Comparison of ENCODE assay signal across 8 cellular contexts in the genomic region with DNA sequence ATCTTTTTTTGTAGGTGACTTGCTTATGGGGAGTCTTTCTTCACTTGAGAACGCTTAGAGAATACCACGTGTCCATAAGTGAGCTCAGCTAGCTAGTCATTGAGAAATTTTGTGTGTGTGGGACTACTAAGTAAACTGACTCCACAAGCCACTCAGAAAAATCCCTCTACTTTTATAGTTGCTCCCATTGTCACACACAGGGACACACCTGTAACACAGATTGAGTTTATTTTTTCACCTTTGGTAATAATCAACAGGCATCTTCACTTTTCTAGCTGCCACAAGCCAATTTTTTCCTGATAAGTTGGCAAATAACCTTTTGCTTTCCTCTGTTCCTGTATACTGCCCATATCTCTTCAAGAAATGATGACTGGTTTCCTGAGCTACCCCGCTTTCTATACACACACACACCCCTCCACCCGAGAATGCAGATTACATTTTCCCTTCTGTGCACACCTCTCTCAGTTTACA. TPM values are rescaled to one million over a fixed set of nuclear protein-coding genes. Genes with fewer than 3 reads are reported as not detected.
DNase-seq lines count a peak whose midpoint lies in the region; ATAC-seq and TF ChIP-seq lines count a peak whose summit lies in the region.

No MANE protein-coding gene starts in this region.

- peaks cover 6 to 34% of the 10 kb centered on the region in 2 donors for H3K36me3 Mint-ChIP-seq in CD4-positive, alpha-beta memory T cell

- peaks cover 86% of the 10 kb centered on the region for H3K79me2 ChIP-seq in SU-DHL-6 (ENCODE audit: insufficient read depth, low read length)

- H3F3A ChIP-seq in SU-DHL-6 (ENCODE audit: insufficient read depth) = peaks cover 14% of the 10 kb centered on the region

- no peak overlapping the region for H3K27ac ChIP-seq in CD4-positive, alpha-beta memory T cell (ENCODE audit: low read depth, low read length)
- H3K27ac ChIP-seq in HEK293 (ENCODE audit: extremely low read depth, low read depth, low read length) = no peak overlapping the region
- no peak overlapping the region for H3K27ac ChIP-seq in SU-DHL-6 (ENCODE audit: low read depth, low read length)
- H3K27ac ChIP-seq in neutrophil = peak overlapping the region; percentile 46

- no peaks in the 10 kb centered on the region for H3K27me3 Mint-ChIP-seq in CD4-positive, alpha-beta memory T cell

- POLR2A ChIA-PET in CD4-positive, alpha-beta memory T cell (lab: Charles Lee; ENCODE audit: partially characterized antibody) = interaction anchor here (1.3 to 6.8 kb wide), 2 partner anchors 14 to 133 kb away, joined by 4 to 74 read pairs; a partner anchor contains a TSS
- POLR2A ChIA-PET in HEK293 (lab: Yijun Ruan, JAX) = no interaction called here

- peak; percentile 51 for TF ChIP-seq POLR2A in erythroblast (IDR thresholded peaks at IDR 0.05; ENCODE audit: low read length)

- peak overlapping the region; percentile 44 to 93 for H3K4me3 ChIP-seq in CD4-positive, alpha-beta memory T cell (ENCODE audit: low read length in 2 of 2)
- H3K4me3 ChIP-seq in HEK293 (ENCODE audit: low read depth, low read length) (peak overlapping the region; percentile 87), SU-DHL-6 (ENCODE audit: insufficient read depth, low read length, poor library complexity, severe bottlenecking) (peak overlapping the region; percentile 90), neutrophil (ENCODE audit: low read depth in 1 of 2, low read length in 1 of 2) (peak overlapping the region; percentile 9 to 71)

- H3K9me2 ChIP-seq in SU-DHL-6 (replicated peaks; ENCODE audit: insufficient read depth, low read length) = no peaks in the 10 kb centered on the region

- H3K9me3 Mint-ChIP-seq in CD4-positive, alpha-beta memory T cell = peaks cover 0 to 4% (median 0%) of the 10 kb centered on the region in 8 donors

- H3K9me3 ChIP-seq in CD4-positive, alpha-beta memory T cell (ENCODE audit: control insufficient read depth in 1 of 2, low read length in 2 of 2) = no peaks in the 10 kb centered on the region
- H3K9me3 ChIP-seq in HEK293 (ENCODE audit: control insufficient read depth, insufficient read depth, low read depth, low read length) (no peaks in the 10 kb centered on the region), SU-DHL-6 (ENCODE audit: insufficient read depth, low read length) (no peaks in the 10 kb centered on the region), neutrophil (no peaks in the 10 kb centered on the region)

- no peak overlapping the region for H2AFZ ChIP-seq in SU-DHL-6 (ENCODE audit: low read depth, low read length, severe bottlenecking)

- no peaks in the 10 kb centered on the region for H3K27me3 ChIP-seq in CD4-positive, alpha-beta memory T cell (ENCODE audit: insufficient read depth, low read length)
- H3K27me3 ChIP-seq in SU-DHL-6 (ENCODE audit: low read length) (no peaks in the 10 kb centered on the region), neutrophil (no peaks in the 10 kb centered on the region)

- peaks cover 45 to 71% (median 56%) of the 10 kb centered on the region in 4 donors for H3K4me1 Mint-ChIP-seq in CD4-positive, alpha-beta memory T cell

- TF ChIP-seq CTCF in HEK293 (tag by site-specific recombination; IDR thresholded peaks at IDR 0.05) (no peak), SU-DHL-6 (IDR thresholded peaks at IDR 0.05; ENCODE audit: insufficient read depth, low read length, poor library complexity, severe bottlenecking) (no peak), neutrophil (IDR thresholded peaks at IDR 0.05) (no peak)

- H3K4me2 ChIP-seq in SU-DHL-6 (ENCODE audit: low read depth, low read length, poor library complexity, severe bottlenecking) = peak overlapping the region; percentile 99

- CTCF ChIA-PET in CD4-positive, alpha-beta memory T cell (lab: Charles Lee; ENCODE audit: partially characterized antibody) = interaction anchor here (1.9 to 2.4 kb wide), 3 partner anchors 16 to 83 kb away, joined by 5 to 7 read pairs (median 7); no protein-coding TSS in a partner anchor
- CTCF ChIA-PET in HEK293 (lab: Yijun Ruan, JAX) = interaction anchor here (0.7 to 1.4 kb wide), 5 partner anchors 80 to 344 kb away, joined by 3 to 5 read pairs (median 3); no protein-coding TSS in a partner anchor

- peaks cover 66% of the 10 kb centered on the region for H3K4me1 ChIP-seq in CD4-positive, alpha-beta memory T cell (ENCODE audit: insufficient read depth, low read length)
- H3K4me1 ChIP-seq in HEK293 (ENCODE audit: control insufficient read depth, insufficient read depth, low read length) (no peaks in the 10 kb centered on the region), neutrophil (ENCODE audit: control insufficient read depth in 1 of 2, insufficient read depth in 1 of 2, low read depth in 1 of 2, low read length in 1 of 2) (peaks cover 53 to 54% of the 10 kb centered on the region in 2 experiments)

- intact Hi-C loops in CD4-positive, alpha-beta memory T cell (cut with micrococcal nuclease) = loop anchor here (1.0 to 10.0 kb wide), 3 partner anchors 8 to 792 kb away; a partner anchor contains a TSS

- ATAC-seq in GM19452 (IDR thresholded peaks at IDR 0.05; ENCODE audit: unreplicated experiment) = no peak

- no peak for DNase-seq in CD4-positive, alpha-beta memory T cell
- DNase-seq in erythroblast (lab: John Stamatoyannopoulos, UW) (peak; percentile 62 to 73), NCI-H2227 treated with DMSO at 0.1 percent for 48 hours (lab: John Stamatoyannopoulos, UW) (no peak)
- DNase-seq in activated CD8-positive, alpha-beta memory T cell treated with anti-CD3 and anti-CD28 coated beads, Interleukin-2, amount 50 U/mL, for 4 hours = no peak

- peak overlapping the region in 6 of 7 donors; percentile 3 to 82 (median 23) for H3K27ac Mint-ChIP-seq in CD4-positive, alpha-beta memory T cell

- peaks cover 59% of the 10 kb centered on the region for H4K20me1 ChIP-seq in SU-DHL-6 (ENCODE audit: low read depth, low read length)

- H3K36me3 ChIP-seq in CD4-positive, alpha-beta memory T cell (ENCODE audit: insufficient read depth, low read length) = no peaks in the 10 kb centered on the region
- H3K36me3 ChIP-seq in HEK293 (ENCODE audit: control insufficient read depth in 2 of 2, insufficient read depth in 1 of 2, low read length in 2 of 2) (peaks cover 0 to 24% of the 10 kb centered on the region in 2 experiments; a peak in 1 of 3 replicates), SU-DHL-6 (ENCODE audit: low read length) (peaks cover 27% of the 10 kb centered on the region), neutrophil (no peaks in the 10 kb centered on the region)

- peak overlapping the region; percentile 94 for H3K9ac ChIP-seq in SU-DHL-6 (ENCODE audit: low read length)

- peak overlapping the region; percentile 82 to 98 (median 88) for H3K4me3 Mint-ChIP-seq in CD4-positive, alpha-beta memory T cell

TF ChIP-seq in HEK293, 187 proteins besides CTCF, POLR2A, EP300 and RAD21 (continues in another document):
- peak; percentile 6; the same call in 1 of the 2 replicates for TF ChIP-seq ZNF664 (tag by site-specific recombination; IDR thresholded peaks at IDR 0.05)
- 0 out of 2 replicates have a peak, but pooled peaks have one; percentile 25 for TF ChIP-seq SCRT1 (tag by site-specific recombination; IDR thresholded peaks at IDR 0.05; ENCODE audit: borderline replicate concordance)
- 0 out of 2 replicates have a peak, but pooled peaks have one; percentile 17 for TF ChIP-seq ZBTB17 (tag by site-specific recombination; IDR thresholded peaks at IDR 0.05)
- TF ChIP-seq, protein P1, sequence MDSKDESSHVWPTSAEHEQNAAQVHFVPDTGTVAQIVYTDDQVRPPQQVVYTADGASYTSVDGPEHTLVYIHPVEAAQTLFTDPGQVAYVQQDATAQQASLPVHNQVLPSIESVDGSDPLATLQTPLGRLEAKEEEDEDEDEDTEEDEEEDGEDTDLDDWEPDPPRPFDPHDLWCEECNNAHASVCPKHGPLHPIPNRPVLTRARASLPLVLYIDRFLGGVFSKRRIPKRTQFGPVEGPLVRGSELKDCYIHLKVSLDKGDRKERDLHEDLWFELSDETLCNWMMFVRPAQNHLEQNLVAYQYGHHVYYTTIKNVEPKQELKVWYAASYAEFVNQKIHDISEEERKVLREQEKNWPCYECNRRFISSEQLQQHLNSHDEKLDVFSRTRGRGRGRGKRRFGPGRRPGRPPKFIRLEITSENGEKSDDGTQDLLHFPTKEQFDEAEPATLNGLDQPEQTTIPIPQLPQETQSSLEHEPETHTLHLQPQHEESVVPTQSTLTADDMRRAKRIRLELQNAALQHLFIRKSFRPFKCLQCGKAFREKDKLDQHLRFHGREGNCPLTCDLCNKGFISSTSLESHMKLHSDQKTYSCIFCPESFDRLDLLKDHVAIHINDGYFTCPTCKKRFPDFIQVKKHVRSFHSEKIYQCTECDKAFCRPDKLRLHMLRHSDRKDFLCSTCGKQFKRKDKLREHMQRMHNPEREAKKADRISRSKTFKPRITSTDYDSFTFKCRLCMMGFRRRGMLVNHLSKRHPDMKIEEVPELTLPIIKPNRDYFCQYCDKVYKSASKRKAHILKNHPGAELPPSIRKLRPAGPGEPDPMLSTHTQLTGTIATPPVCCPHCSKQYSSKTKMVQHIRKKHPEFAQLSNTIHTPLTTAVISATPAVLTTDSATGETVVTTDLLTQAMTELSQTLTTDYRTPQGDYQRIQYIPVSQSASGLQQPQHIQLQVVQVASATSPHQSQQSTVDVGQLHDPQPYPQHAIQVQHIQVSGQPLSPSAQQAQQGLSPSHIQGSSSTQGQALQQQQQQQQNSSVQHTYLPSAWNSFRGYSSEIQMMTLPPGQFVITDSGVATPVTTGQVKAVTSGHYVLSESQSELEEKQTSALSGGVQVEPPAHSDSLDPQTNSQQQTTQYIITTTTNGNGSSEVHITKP (tag by site-specific recombination; IDR thresholded peaks at IDR 0.05) = peak; percentile 55; the same call in 1 of the 2 replicates
- TF ChIP-seq, protein P2, sequence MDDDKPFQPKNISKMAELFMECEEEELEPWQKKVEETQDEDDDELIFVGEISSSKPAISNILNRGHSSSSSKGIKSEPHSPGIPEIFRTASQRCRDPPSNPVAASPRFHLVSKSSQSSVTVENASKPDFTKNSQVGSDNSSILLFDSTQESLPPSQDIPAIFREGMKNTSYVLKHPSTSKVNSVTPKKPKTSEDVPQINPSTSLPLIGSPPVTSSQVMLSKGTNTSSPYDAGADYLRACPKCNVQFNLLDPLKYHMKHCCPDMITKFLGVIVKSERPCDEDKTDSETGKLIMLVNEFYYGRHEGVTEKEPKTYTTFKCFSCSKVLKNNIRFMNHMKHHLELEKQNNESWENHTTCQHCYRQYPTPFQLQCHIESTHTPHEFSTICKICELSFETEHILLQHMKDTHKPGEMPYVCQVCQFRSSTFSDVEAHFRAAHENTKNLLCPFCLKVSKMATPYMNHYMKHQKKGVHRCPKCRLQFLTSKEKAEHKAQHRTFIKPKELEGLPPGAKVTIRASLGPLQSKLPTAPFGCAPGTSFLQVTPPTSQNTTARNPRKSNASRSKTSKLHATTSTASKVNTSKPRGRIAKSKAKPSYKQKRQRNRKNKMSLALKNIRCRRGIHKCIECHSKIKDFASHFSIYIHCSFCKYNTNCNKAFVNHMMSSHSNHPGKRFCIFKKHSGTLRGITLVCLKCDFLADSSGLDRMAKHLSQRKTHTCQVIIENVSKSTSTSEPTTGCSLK (tag by site-specific recombination; IDR thresholded peaks at IDR 0.05) = no peak
- peak; percentile 72 for TF ChIP-seq ZNF600 (tag by site-specific recombination; IDR thresholded peaks at IDR 0.05)

RNA-seq across cellular contexts. Expression of a gene that starts 4.5 kb away (rescaled TPM):
- total RNA-seq in CD4-positive, alpha-beta memory T cell = 10 to 100 TPM; 25.3 to 25.7 TPM
- polyA plus RNA-seq in CD4-positive, alpha-beta memory T cell = 10 to 100 TPM in 1 of 2 donors, 1 to 10 TPM in 1; 5.5 to 14.1 TPM

Comparison
In these comparisons a context has a peak if more than half of its experiments do, and no peak if none do; other contexts are left out.
1. DNase-seq: peak in erythroblast (2 of 2); none in CD4-positive, alpha-beta memory T cell (0 of 5), NCI-H2227 treated with DMSO at 0.1 percent for 48 hours (single experiment) and activated CD8-positive, alpha-beta memory T cell treated with anti-CD3 and anti-CD28 coated beads, Interleukin-2, amount 50 U/mL, for 4 hours (single experiment).
2. H3K4me3 ChIP-seq: peak in every context shown above with its lines; median percentile 90 in SU-DHL-6; 87 in HEK293; 68 in CD4-positive, alpha-beta memory T cell; 40 in neutrophil.